Comparison of ENCODE assay signal across 1 cellular context in the genomic region with DNA sequence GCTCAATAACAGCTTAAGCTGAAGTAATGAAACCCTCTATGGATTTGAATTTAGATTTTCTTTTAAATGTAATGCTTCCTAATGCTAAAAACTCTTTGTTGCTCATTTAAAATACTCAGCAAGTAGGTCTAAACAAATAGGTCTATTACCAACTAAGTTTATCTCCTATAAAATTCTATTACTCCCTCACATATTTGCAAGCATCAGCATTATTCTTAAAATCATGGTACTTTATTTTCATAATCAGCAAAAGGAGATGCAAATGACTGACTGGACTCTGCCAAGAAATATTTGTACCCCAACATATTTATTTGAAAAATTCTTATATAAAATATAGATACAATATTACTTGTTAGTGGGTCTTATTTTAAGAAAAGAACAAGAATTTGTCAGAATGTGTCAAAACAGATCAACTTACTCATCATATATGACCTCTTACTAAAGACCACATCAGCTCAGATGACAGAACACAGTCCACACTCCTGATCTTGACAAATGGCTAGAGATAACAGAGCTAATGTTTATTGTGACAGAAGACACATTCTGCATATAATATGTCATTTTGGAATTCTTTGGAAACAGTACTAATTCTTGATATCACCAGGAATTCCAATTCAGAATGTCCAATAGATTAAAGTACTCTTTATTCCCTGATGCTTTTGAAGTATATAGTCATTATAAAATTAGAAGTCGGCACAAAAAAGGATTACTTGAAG.
TF ChIP-seq lines count a peak whose summit lies in the region.

No MANE protein-coding gene starts in this region.

TF ChIP-seq in HepG2, 621 proteins besides CTCF, POLR2A, EP300 and RAD21 (continued from another document):
- TF ChIP-seq, protein P1, sequence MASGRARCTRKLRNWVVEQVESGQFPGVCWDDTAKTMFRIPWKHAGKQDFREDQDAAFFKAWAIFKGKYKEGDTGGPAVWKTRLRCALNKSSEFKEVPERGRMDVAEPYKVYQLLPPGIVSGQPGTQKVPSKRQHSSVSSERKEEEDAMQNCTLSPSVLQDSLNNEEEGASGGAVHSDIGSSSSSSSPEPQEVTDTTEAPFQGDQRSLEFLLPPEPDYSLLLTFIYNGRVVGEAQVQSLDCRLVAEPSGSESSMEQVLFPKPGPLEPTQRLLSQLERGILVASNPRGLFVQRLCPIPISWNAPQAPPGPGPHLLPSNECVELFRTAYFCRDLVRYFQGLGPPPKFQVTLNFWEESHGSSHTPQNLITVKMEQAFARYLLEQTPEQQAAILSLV (CRISPR knock-in tag; IDR thresholded peaks at IDR 0.05; ENCODE audit: borderline replicate concordance), result no peak
- TF ChIP-seq, protein P2, sequence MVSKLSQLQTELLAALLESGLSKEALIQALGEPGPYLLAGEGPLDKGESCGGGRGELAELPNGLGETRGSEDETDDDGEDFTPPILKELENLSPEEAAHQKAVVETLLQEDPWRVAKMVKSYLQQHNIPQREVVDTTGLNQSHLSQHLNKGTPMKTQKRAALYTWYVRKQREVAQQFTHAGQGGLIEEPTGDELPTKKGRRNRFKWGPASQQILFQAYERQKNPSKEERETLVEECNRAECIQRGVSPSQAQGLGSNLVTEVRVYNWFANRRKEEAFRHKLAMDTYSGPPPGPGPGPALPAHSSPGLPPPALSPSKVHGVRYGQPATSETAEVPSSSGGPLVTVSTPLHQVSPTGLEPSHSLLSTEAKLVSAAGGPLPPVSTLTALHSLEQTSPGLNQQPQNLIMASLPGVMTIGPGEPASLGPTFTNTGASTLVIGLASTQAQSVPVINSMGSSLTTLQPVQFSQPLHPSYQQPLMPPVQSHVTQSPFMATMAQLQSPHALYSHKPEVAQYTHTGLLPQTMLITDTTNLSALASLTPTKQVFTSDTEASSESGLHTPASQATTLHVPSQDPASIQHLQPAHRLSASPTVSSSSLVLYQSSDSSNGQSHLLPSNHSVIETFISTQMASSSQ (IDR thresholded peaks at IDR 0.05; ENCODE audit: low read depth), result no peak
- TF ChIP-seq, protein P2 (CRISPR knock-in tag; IDR thresholded peaks at IDR 0.05; ENCODE audit: borderline replicate concordance), result no peak
- no peak for TF ChIP-seq MTF2 (CRISPR knock-in tag; IDR thresholded peaks at IDR 0.05; ENCODE audit: borderline replicate concordance)
- peak; percentile 68 to 92; a peak in 3 of 4 replicates for TF ChIP-seq MAFK (conservative IDR thresholded peaks at IDR 0.05 in 1 of 2, IDR thresholded peaks at IDR 0.05 in 1 of 2; ENCODE audit: low read length in 2 of 2)
- TF ChIP-seq ATM (IDR thresholded peaks at IDR 0.05; ENCODE audit: borderline replicate concordance), result no peak
